Comparison of ENCODE assay signal across 11 cellular contexts in genomic region chr1:201126832-201127754, GRCh38. TPM values are rescaled to one million over a fixed set of nuclear protein-coding genes. Genes with fewer than 3 reads are reported as not detected.
DNase-seq lines count a peak whose midpoint lies in the region; ATAC-seq and TF ChIP-seq lines count a peak whose summit lies in the region.
"Had no signal": no experiment of that assay in that cellular context is flagged by ENCODE, and none has a peak within 500 bp of the region (broad histone marks: within the 10 kb centered on the region; RNA-seq: fewer than 3 reads in every experiment).

ASCL5 (minus strand) TSS chr1:201127184; CDS start chr1:201115372, 11,812 bp downstream.

- no peaks in the 10 kb centered on the region for H3K36me3 Mint-ChIP-seq in CD4-positive, alpha-beta T cell (ENCODE audit: low read depth)

- H3K4me1 Mint-ChIP-seq in CD4-positive, alpha-beta T cell (ENCODE audit: low read depth) = no peaks in the 10 kb centered on the region

- no peak for ATAC-seq in CD4-positive, alpha-beta T cell (ENCODE audit: poor library complexity)
- no peak for ATAC-seq in GM18519 (IDR thresholded peaks at IDR 0.05; ENCODE audit: low FRiP score, unreplicated experiment)

- H3K4me1 ChIP-seq in liver (ENCODE audit: control insufficient read depth in 4 of 4, insufficient read depth in 4 of 4, low read length in 3 of 4) = no peaks in the 10 kb centered on the region

- no peaks in the 10 kb centered on the region for H3K9me3 Mint-ChIP-seq in CD4-positive, alpha-beta T cell

- intact Hi-C loops in CD4-positive, alpha-beta T cell (cut with DNase I, micrococcal nuclease) = loop anchor here in 1 of 2 experiments (1.0 kb wide), 1 partner anchor 20 kb away; no protein-coding TSS in a partner anchor

- 67% methylated on average over 24 of the region's 24 CpGs for WGBS in liver

- POLR2A ChIA-PET in CD4-positive, alpha-beta T cell (lab: Charles Lee) = interaction anchor here (0.9 kb wide), 1 partner anchor 13 kb away, joined by 3 read pairs; no protein-coding TSS in a partner anchor

- in situ Hi-C loops in Caki2 (cut with HindIII; ENCODE audit: low pct_unique_long_range_greater_than_20kb, low sequenced_read_pairs) = no loop called here

- H3K27ac ChIP-seq in liver (ENCODE audit: low read depth in 1 of 2, low read length in 2 of 2) = no peak within 1 kb of the TSS
- H3K27ac ChIP-seq in CD4-positive, alpha-beta T cell (ENCODE audit: low read depth, low read length) = no peak within 1 kb of the TSS
- H3K27ac ChIP-seq: epithelial cell of prostate, neutrophil had no signal

- H3K27ac Mint-ChIP-seq in CD4-positive, alpha-beta T cell = no peak within 1 kb of the TSS

- TF ChIP-seq CTCF in liver (IDR thresholded peaks at IDR 0.05; ENCODE audit: low read depth, low read length, missing input control) = no peak
- no peak for TF ChIP-seq CTCF in CD4-positive, alpha-beta T cell (IDR thresholded peaks at IDR 0.05)

- no peaks in the 10 kb centered on the region; the same call in 1 of the 2 replicates for H3K27me3 ChIP-seq in MG63
- no peaks in the 10 kb centered on the region for H3K27me3 ChIP-seq in liver (ENCODE audit: control insufficient read depth in 4 of 4, insufficient read depth in 4 of 4, low read length in 3 of 4)
- peaks cover 10% of the 10 kb centered on the region for H3K27me3 ChIP-seq in CD4-positive, alpha-beta T cell (ENCODE audit: control insufficient read depth, insufficient read depth, low read length)

- no peak within 1 kb of the TSS for H3K4me3 Mint-ChIP-seq in CD4-positive, alpha-beta T cell

- no peak for TF ChIP-seq RAD21 in liver (IDR thresholded peaks at IDR 0.05)

- no peaks in the 10 kb centered on the region for H3K36me3 ChIP-seq in MG63
- H3K36me3 ChIP-seq in liver (ENCODE audit: control insufficient read depth in 4 of 4, insufficient read depth in 3 of 4, low read depth in 1 of 4, low read length in 3 of 4) = no peaks in the 10 kb centered on the region
- H3K36me3 ChIP-seq: neutrophil had no signal

- H3K27me3 Mint-ChIP-seq in CD4-positive, alpha-beta T cell = peaks cover 28% of the 10 kb centered on the region

- H3K9ac ChIP-seq in liver (ENCODE audit: low read depth in 1 of 2, low read length in 2 of 2) = no peak within 1 kb of the TSS

- CTCF ChIA-PET in CD4-positive, alpha-beta T cell (lab: Charles Lee) = no interaction called here

- H3K4me3 ChIP-seq in MG63 = no peak within 1 kb of the TSS
- H3K4me3 ChIP-seq in liver (ENCODE audit: low read depth in 1 of 3, low read length in 3 of 3) = no peak within 1 kb of the TSS

- H3K9me3 ChIP-seq in MG63 (no peaks in the 10 kb centered on the region), liver (ENCODE audit: control insufficient read depth in 4 of 4, low read length in 3 of 4) (no peaks in the 10 kb centered on the region)
- no peaks in the 10 kb centered on the region for H3K9me3 ChIP-seq in CD4-positive, alpha-beta T cell (ENCODE audit: control insufficient read depth, low read length)
- H3K9me3 ChIP-seq: neutrophil had no signal

- DNase-seq in Caki2 (ENCODE audit: low read depth) (peak; percentile 70), MG63 (peak; percentile 82), amniotic epithelial cell (ENCODE audit: low read depth) (peak; percentile 19), NCI-H748 treated with DMSO at 0.1 percent for 48 hours (lab: John Stamatoyannopoulos, UW) (no peak), NK-92 (lab: John Stamatoyannopoulos, UW; ENCODE audit: unreplicated experiment) (no peak)
- DNase-seq in CD4-positive, alpha-beta T cell = no peak

TF ChIP-seq in liver, 16 proteins besides CTCF, POLR2A, EP300 and RAD21:
- no peak for TF ChIP-seq HNF4G (IDR thresholded peaks at IDR 0.05)
- TF ChIP-seq REST (IDR thresholded peaks at IDR 0.05) = no peak
- no peak for TF ChIP-seq SP1 (IDR thresholded peaks at IDR 0.05)
- peak; percentile 30 to 46 for TF ChIP-seq RXRA (IDR thresholded peaks at IDR 0.05)
- no peak for TF ChIP-seq JUND (IDR thresholded peaks at IDR 0.05)

RNA-seq across cellular contexts. Expression of gene ASCL5, which starts in this region (rescaled TPM):
- 0.07 and 0.41 TPM in 2 replicates for total RNA-seq in Caki2 (2014; rRNA removed; shearing (Covaris generic); ENCODE audit: low replicate concordance)
- not detected in 2 replicates for total RNA-seq in MG63 (2014; rRNA removed; shearing (Covaris generic); ENCODE audit: low replicate concordance)
- total RNA-seq in liver = not detected
- not detected for polyA plus RNA-seq in liver
- total RNA-seq in CD4-positive, alpha-beta T cell = under 1 TPM; 0.49 to 0.50 TPM
- total RNA-seq: SK-MEL-5 had no signal

Comparison
In these comparisons a context has a peak if more than half of its experiments do, and no peak if none do; other contexts are left out.
1. Peak in DNase-seq in Caki2; RNA of the gene not detected or under 1 TPM.
2. Peak in DNase-seq in MG63; RNA of the gene not detected or under 1 TPM.